22 cellular contexts compared by ENCODE assay signal in genomic region chr12:128408669-128409068, GRCh38.
"Had no signal": no experiment of that assay in that cellular context is flagged by ENCODE, and none has a peak within 500 bp of the region (broad histone marks: within the 10 kb centered on the region; RNA-seq: fewer than 3 reads in every experiment).

No MANE protein-coding gene starts in this region.

- H3K36me3 ChIP-seq: adrenal gland, esophagus muscularis mucosa, left ventricle myocardium inferior had no signal

- H3K9me3 ChIP-seq: adrenal gland, esophagus muscularis mucosa, left ventricle myocardium inferior had no signal

- H3K27me3 Mint-ChIP-seq: activated naive CD8-positive, alpha-beta T cell; dendritic cell treated with granulocyte-macrophage colony-stimulating factor and Interleukin-4, amounts not matched to agents 40 ng/mL and 50 ng/mL, for 4 days; T-helper 17 cell had no signal

- H3K27ac Mint-ChIP-seq: activated naive CD8-positive, alpha-beta T cell; activated T-helper 2 cell treated with anti-CD3 and anti-CD28 coated beads, Interferon-gamma antibody, Interleukin-2, Interleukin-4, amounts not matched to agents 10 μg/mL and 5 μg/mL and 100 μg/mL, durations not matched to agents 14 hours and 24 hours and 36 hours; dendritic cell treated with granulocyte-macrophage colony-stimulating factor and Interleukin-4, amounts not matched to agents 40 ng/mL and 50 ng/mL, for 4 days; natural killer cell; stimulated activated memory B cell treated with anti-CD40 and anti-IgM and Interleukin-4, amounts not matched to agents 10 μg/mL and 1 μg/mL and 100 μg/mL, for 72 hours; T-helper 17 cell had no signal

- ATAC-seq: activated T-cell treated with anti-CD3 and anti-CD28 coated beads, Interleukin-2, amount 50 U/mL, for 4 hours; natural killer cell; sciatic nerve; stimulated activated memory B cell treated with anti-CD40 and anti-IgM and Interleukin-4, amounts not matched to agents 10 μg/mL and 1 μg/mL and 100 μg/mL, for 72 hours; T-helper 17 cell had no signal

- H3K4me3 ChIP-seq: adrenal gland, esophagus muscularis mucosa, left ventricle myocardium inferior had no signal

- H3K4me3 Mint-ChIP-seq: activated naive CD8-positive, alpha-beta T cell; activated T-cell treated with anti-CD3 and anti-CD28 coated beads, Interleukin-2, amount 50 U/mL, for 4 hours; dendritic cell treated with granulocyte-macrophage colony-stimulating factor and Interleukin-4, amounts not matched to agents 40 ng/mL and 50 ng/mL, for 4 days; natural killer cell; stimulated activated memory B cell treated with anti-CD40 and anti-IgM and Interleukin-4, amounts not matched to agents 10 μg/mL and 1 μg/mL and 100 μg/mL, for 72 hours; T-helper 17 cell had no signal

- H3K27me3 ChIP-seq: adrenal gland had no signal

- DNase-seq: activated CD4-positive, alpha-beta T cell treated with anti-CD3 and anti-CD28 coated beads for 4 hours; activated CD4-positive, alpha-beta T cell treated with anti-CD3 and anti-CD28 coated beads, Interleukin-2, amount 50 U/mL, for 48 hours; activated CD4-positive, CD25-positive, alpha-beta regulatory T cell; activated CD8-positive, alpha-beta memory T cell treated with anti-CD3 and anti-CD28 coated beads, Interleukin-2, amount 50 U/mL, for 48 hours; activated naive CD4-positive, alpha-beta T cell; activated T-cell treated with anti-CD3 and anti-CD28 coated beads, Interleukin-2, amount 50 U/mL, for 4 hours; adrenal gland; effector memory CD4-positive, alpha-beta T cell; left ventricle myocardium inferior; midbrain; natural killer cell; small intestine; SW 1271; T-helper 17 cell; trophoblast cell had no signal

- H3K4me1 Mint-ChIP-seq: natural killer cell; stimulated activated memory B cell treated with anti-CD40 and anti-IgM and Interleukin-4, amounts not matched to agents 10 μg/mL and 1 μg/mL and 100 μg/mL, for 72 hours; T-helper 17 cell had no signal

- H3K36me3 Mint-ChIP-seq: activated naive CD8-positive, alpha-beta T cell; natural killer cell; stimulated activated memory B cell treated with anti-CD40 and anti-IgM and Interleukin-4, amounts not matched to agents 10 μg/mL and 1 μg/mL and 100 μg/mL, for 72 hours had no signal

- H3K4me1 ChIP-seq: adrenal gland, esophagus muscularis mucosa, left ventricle myocardium inferior, parathyroid adenoma had no signal

- H3K27ac ChIP-seq: adrenal gland, esophagus muscularis mucosa, left ventricle myocardium inferior, parathyroid adenoma had no signal
